Comparison of ENCODE assay signal across 9 cellular contexts in the genomic region with DNA sequence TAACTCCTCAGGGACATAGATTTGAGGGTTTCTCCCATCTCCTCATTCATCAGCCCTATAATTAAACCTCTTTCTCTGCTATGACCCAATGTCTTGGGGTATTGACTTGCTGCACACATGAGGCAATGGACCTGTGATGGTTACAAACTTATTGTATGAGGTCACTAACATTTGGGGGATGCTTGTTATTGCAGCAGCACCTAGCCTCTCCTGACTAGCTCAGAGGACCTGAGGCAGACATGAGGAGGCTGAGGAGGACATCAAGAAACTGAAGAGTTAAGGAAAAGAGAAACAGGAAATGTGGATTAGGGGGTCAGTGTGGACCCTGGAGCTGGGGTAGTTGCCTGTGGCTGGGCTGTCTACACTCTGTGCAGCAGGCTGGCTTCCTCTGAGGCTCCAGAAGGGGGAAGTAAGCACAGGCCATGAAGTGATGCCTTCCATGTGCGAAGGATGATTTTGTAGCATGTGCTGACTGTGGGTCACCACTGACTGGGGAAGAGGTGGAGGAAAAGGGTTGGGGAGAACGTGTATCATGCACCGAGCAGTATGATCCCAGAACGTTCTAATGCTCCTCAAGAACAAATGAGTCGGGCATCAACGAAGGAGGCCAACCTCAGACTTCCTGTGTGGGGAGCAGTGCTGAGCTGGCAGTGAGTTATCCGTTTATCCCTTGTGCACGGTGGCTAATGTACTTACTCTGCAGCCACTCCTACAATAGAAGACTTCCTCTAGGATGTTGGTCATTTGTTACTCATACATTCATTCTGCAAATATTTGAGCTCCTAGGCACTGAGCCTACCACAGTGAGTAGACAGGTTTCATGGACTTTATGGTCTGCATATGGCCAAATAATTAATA. TPM values are rescaled to one million over a fixed set of nuclear protein-coding genes. Genes with fewer than 3 reads are reported as not detected.
DNase-seq lines count a peak whose midpoint lies in the region; ATAC-seq, FAIRE-seq and TF ChIP-seq lines count a peak whose summit lies in the region.
"Had no signal": no experiment of that assay in that cellular context is flagged by ENCODE, and none has a peak within 500 bp of the region (broad histone marks: within the 10 kb centered on the region; RNA-seq: fewer than 3 reads in every experiment).

No MANE protein-coding gene starts in this region.

- DNase-seq in A549 (ENCODE audit: low read depth in 1 of 2, low spot score in 1 of 2) (peak; percentile 41 to 93), HL-60 (ENCODE audit: low read depth in 1 of 2, low spot score in 1 of 2) (peak; percentile 84 to 88), UCSD-AML1 (lab: John Stamatoyannopoulos, UW; ENCODE audit: unreplicated experiment) (peak; percentile 79), glomerular visceral epithelial cell (ENCODE audit: extremely low spot score) (peak; percentile 89), NCI-H345 treated with DMSO at 0.1 percent for 48 hours (lab: John Stamatoyannopoulos, UW; ENCODE audit: unreplicated experiment) (no peak), NCI-H1105 treated with DMSO at 0.1 percent for 48 hours (lab: John Stamatoyannopoulos, UW) (no peak), HAP-1 (ENCODE audit: low spot score in 2 of 2) (no peak)
- DNase-seq: heart right ventricle had no signal

- WGBS in A549 (ENCODE audit: missing lambda C conversion rate) = 15% methylated on average over 8 of the region's 8 CpGs

- H3K4me1 ChIP-seq in A549 (peaks cover 38% of the 10 kb centered on the region), HAP-1 (no peaks in the 10 kb centered on the region)

- H3K4me2 ChIP-seq in A549 = peak overlapping the region; percentile 76

- no peak for TF ChIP-seq POLR2A in A549 (IDR thresholded peaks at IDR 0.05; ENCODE audit: low read length)

- TF ChIP-seq RAD21 in A549 (conservative IDR thresholded peaks at IDR 0.05 in 1 of 2, IDR thresholded peaks at IDR 0.05 in 1 of 2) = peak; percentile 6 to 23; a peak in 1 of 5 replicates

- in situ Hi-C loops in HAP-1 (cut with MboI; ENCODE audit: low sequenced_read_pairs) = no loop called here

- POLR2A ChIA-PET in A549 (lab: Yijun Ruan, JAX) = interaction anchor here (0.6 to 0.9 kb wide), 2 partner anchors 52 kb away, joined by 3 to 4 read pairs; no protein-coding TSS in a partner anchor

- peak; percentile 94 to 95 for ATAC-seq in A549
- ATAC-seq in HG03159 (IDR thresholded peaks at IDR 0.05; ENCODE audit: unreplicated experiment) = no peak

- CTCF ChIA-PET in A549 (lab: Yijun Ruan, JAX) = interaction anchor here (0.9 to 2.4 kb wide), 8 partner anchors 98 to 314 kb away, joined by 3 to 9 read pairs (median 3); a partner anchor contains a TSS

- H3K27ac ChIP-seq in A549 (peak overlapping the region; percentile 89 to 93), HL-60 (replicated peaks) (peak overlapping the region; percentile 58)

- no peak for FAIRE-seq in A549 (lab: Jason Lieb, UNC)

- no peak overlapping the region for H3K4me3 ChIP-seq in A549
- H3K4me3 ChIP-seq in HL-60 (replicated peaks; ENCODE audit: insufficient read depth, low read length) = no peak overlapping the region
- H3K4me3 ChIP-seq in HAP-1 = no peak overlapping the region
- H3K4me3 ChIP-seq: heart right ventricle had no signal

- H3K9me3 ChIP-seq in A549 = peaks cover 14% of the 10 kb centered on the region
- no peaks in the 10 kb centered on the region for H3K9me3 ChIP-seq in HAP-1

- no peak for TF ChIP-seq EP300 in A549 (IDR thresholded peaks at IDR 0.05)

- H3K27me3 ChIP-seq in HL-60 (ENCODE audit: insufficient read depth, poor library complexity, severe bottlenecking) (no peaks in the 10 kb centered on the region), HAP-1 (ENCODE audit: low read depth) (peaks cover 5% of the 10 kb centered on the region)

- no peaks in the 10 kb centered on the region for H3K36me3 ChIP-seq in HAP-1 (replicated peaks)
- H3K36me3 ChIP-seq: heart right ventricle had no signal

- TF ChIP-seq CTCF in A549 (IDR thresholded peaks at IDR 0.05) = no peak
- no peak for TF ChIP-seq CTCF in HL-60 (IDR thresholded peaks at IDR 0.05; ENCODE audit: insufficient read depth, low read length)

TF ChIP-seq in A549, 52 proteins besides CTCF, POLR2A, EP300 and RAD21:
- TF ChIP-seq MYC (IDR thresholded peaks at IDR 0.05; ENCODE audit: borderline replicate concordance, low read length) (no peak), POLR2AphosphoS2 (conservative IDR thresholded peaks at IDR 0.05; ENCODE audit: low read length) (no peak), NFE2L2 (conservative IDR thresholded peaks at IDR 0.05; ENCODE audit: low read length) (peak; percentile 38; the same call in 1 of the 2 replicates), SMC3 (IDR thresholded peaks at IDR 0.05) (0 out of 3 replicates have a peak, but pooled peaks have one; percentile 23), SREBF2 (IDR thresholded peaks at IDR 0.05) (no peak), KDM1A (IDR thresholded peaks at IDR 0.05; ENCODE audit: low read depth) (0 out of 2 replicates have a peak, but pooled peaks have one; percentile 28), MAFK (IDR thresholded peaks at IDR 0.05; ENCODE audit: partially characterized antibody) (peak; percentile 91), HOXB13 (CRISPR knock-in tag; IDR thresholded peaks at IDR 0.05; ENCODE audit: low read depth) (0 out of 2 replicates have a peak, but pooled peaks have one; percentile 52), CBX8 (IDR thresholded peaks at IDR 0.05) (no peak), FOSL2 (IDR thresholded peaks at IDR 0.05) (no peak), FOSL2 (CRISPR knock-in tag; IDR thresholded peaks at IDR 0.05) (0 out of 2 replicates have a peak, but pooled peaks have one; percentile 20), JUN (IDR thresholded peaks at IDR 0.05) (peak in 1 of 2 experiments; percentile 35; a peak in 1 of 5 replicates), GATA3 (IDR thresholded peaks at IDR 0.05; ENCODE audit: borderline replicate concordance) (peak; percentile 49; the same call in 1 of the 2 replicates)
- TF ChIP-seq, protein P1, sequence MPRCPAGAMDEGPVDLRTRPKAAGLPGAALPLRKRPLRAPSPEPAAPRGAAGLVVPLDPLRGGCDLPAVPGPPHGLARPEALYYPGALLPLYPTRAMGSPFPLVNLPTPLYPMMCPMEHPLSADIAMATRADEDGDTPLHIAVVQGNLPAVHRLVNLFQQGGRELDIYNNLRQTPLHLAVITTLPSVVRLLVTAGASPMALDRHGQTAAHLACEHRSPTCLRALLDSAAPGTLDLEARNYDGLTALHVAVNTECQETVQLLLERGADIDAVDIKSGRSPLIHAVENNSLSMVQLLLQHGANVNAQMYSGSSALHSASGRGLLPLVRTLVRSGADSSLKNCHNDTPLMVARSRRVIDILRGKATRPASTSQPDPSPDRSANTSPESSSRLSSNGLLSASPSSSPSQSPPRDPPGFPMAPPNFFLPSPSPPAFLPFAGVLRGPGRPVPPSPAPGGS (IDR thresholded peaks at IDR 0.05) = 0 out of 3 replicates have a peak, but pooled peaks have one; percentile 48
- TF ChIP-seq, protein P2, sequence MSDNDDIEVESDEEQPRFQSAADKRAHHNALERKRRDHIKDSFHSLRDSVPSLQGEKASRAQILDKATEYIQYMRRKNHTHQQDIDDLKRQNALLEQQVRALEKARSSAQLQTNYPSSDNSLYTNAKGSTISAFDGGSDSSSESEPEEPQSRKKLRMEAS (IDR thresholded peaks at IDR 0.05) = no peak; the same call in none of the 2 replicates
- TF ChIP-seq, protein P3, sequence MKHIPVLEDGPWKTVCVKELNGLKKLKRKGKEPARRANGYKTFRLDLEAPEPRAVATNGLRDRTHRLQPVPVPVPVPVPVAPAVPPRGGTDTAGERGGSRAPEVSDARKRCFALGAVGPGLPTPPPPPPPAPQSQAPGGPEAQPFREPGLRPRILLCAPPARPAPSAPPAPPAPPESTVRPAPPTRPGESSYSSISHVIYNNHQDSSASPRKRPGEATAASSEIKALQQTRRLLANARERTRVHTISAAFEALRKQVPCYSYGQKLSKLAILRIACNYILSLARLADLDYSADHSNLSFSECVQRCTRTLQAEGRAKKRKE (CRISPR knock-in tag; IDR thresholded peaks at IDR 0.05; ENCODE audit: low read depth) = peak; percentile 40; the same call in 1 of the 2 replicates
- TF ChIP-seq, protein P4, sequence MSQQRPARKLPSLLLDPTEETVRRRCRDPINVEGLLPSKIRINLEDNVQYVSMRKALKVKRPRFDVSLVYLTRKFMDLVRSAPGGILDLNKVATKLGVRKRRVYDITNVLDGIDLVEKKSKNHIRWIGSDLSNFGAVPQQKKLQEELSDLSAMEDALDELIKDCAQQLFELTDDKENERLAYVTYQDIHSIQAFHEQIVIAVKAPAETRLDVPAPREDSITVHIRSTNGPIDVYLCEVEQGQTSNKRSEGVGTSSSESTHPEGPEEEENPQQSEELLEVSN (IDR thresholded peaks at IDR 0.05; ENCODE audit: borderline replicate concordance, low read depth) = peak; percentile 56; the same call in 1 of the 2 replicates
TF ChIP-seq in A549: peak in this region for 11.

RNA-seq across cellular contexts. Expression of a gene that starts 42.1 kb away (rescaled TPM):
- polyA plus RNA-seq in A549 (2011; rRNA removed) (not detected in 2 replicates), A549 (2017; fragmentation: RNase III; extraction: RNeasy Plus Mini Kit Qiagen cat#74134 plus additional on column Dnase treatment) (not detected in 3 replicates)
- not detected in 2 replicates for polyA plus RNA-seq in A549 (2012; cell fraction: cytosol; rRNA removed)
- not detected in 2 replicates for polyA plus RNA-seq in A549 (2012; cell fraction: nucleus; rRNA removed)
- not detected in 2 replicates for polyA minus RNA-seq in A549 (2011; rRNA and poly(A)+ RNA removed)

Comparison
In these comparisons a context has a peak if more than half of its experiments do, and no peak if none do; other contexts are left out.
1. DNase-seq: peak in A549 (2 of 2), HL-60 (2 of 2), UCSD-AML1 (single experiment) and glomerular visceral epithelial cell (single experiment); none in NCI-H345 treated with DMSO at 0.1 percent for 48 hours (single experiment), NCI-H1105 treated with DMSO at 0.1 percent for 48 hours (single experiment) and HAP-1 (0 of 2).